9 cellular contexts compared by ENCODE assay signal in genomic region chr6:167079853-167080297, GRCh38. TPM values are rescaled to one million over a fixed set of nuclear protein-coding genes. Genes with fewer than 3 reads are reported as not detected.
DNase-seq lines count a peak whose midpoint lies in the region; ATAC-seq and TF ChIP-seq lines count a peak whose summit lies in the region.
"Had no signal": no experiment of that assay in that cellular context is flagged by ENCODE, and none has a peak within 500 bp of the region (broad histone marks: within the 10 kb centered on the region; RNA-seq: fewer than 3 reads in every experiment).

No MANE protein-coding gene starts in this region.

- TF ChIP-seq EP300 in SK-N-SH (IDR thresholded peaks at IDR 0.05; ENCODE audit: borderline replicate concordance in 1 of 2, low read depth in 1 of 2, low read length in 1 of 2): no peak

- ATAC-seq in GM18858 (IDR thresholded peaks at IDR 0.05; ENCODE audit: unreplicated experiment) (peak; percentile 98), HG02798 (IDR thresholded peaks at IDR 0.05; ENCODE audit: poor library complexity, unreplicated experiment) (peak; percentile 99), mucosa of descending colon (peak; percentile 85)

- H3K9me3 ChIP-seq in mucosa of descending colon (no peaks in the 10 kb centered on the region), prostate gland (no peaks in the 10 kb centered on the region), SK-N-SH (no peaks in the 10 kb centered on the region)

- 90% methylated on average over 11 of the region's 11 CpGs for WGBS in prostate gland
- 57% methylated on average over 9 of the region's 11 CpGs for WGBS in SK-N-SH (ENCODE audit: low lambda C conversion rate)

- no peak overlapping the region for H2AFZ ChIP-seq in SK-N-SH (ENCODE audit: low read depth)

- H3F3A ChIP-seq in SK-N-SH (replicated peaks; ENCODE audit: insufficient read depth): no peaks in the 10 kb centered on the region

- intact Hi-C loops in mucosa of descending colon (cut with DNase I, micrococcal nuclease): no loop called here
- intact Hi-C loops in prostate gland (cut with DNase I): no loop called here

- POLR2A ChIA-PET in SK-N-SH (lab: Yijun Ruan, JAX): no interaction called here

- TF ChIP-seq CTCF in mucosa of descending colon (IDR thresholded peaks at IDR 0.05) (no peak), prostate gland (IDR thresholded peaks at IDR 0.05) (no peak), SK-N-SH (IDR thresholded peaks at IDR 0.05) (no peak)

- no peaks in the 10 kb centered on the region for H3K79me2 ChIP-seq in SK-N-SH (ENCODE audit: insufficient read depth)

- H3K27ac ChIP-seq in prostate gland: no peak overlapping the region
- no peak overlapping the region for H3K27ac ChIP-seq in SK-N-SH (ENCODE audit: low read depth in 2 of 2, low read length in 1 of 2)

- no peak overlapping the region for H3K9ac ChIP-seq in SK-N-SH

- CTCF ChIA-PET in SK-N-SH (lab: Yijun Ruan, JAX): no interaction called here

- no peak overlapping the region for H3K4me2 ChIP-seq in SK-N-SH

- TF ChIP-seq RAD21 in SK-N-SH (IDR thresholded peaks at IDR 0.05; ENCODE audit: low read length): no peak

- H3K36me3 ChIP-seq in mucosa of descending colon (ENCODE audit: low read depth): no peaks in the 10 kb centered on the region
- no peaks in the 10 kb centered on the region for H3K36me3 ChIP-seq in prostate gland
- H3K36me3 ChIP-seq in SK-N-SH (replicated peaks in 1 of 2; ENCODE audit: control insufficient read depth in 1 of 2, insufficient read depth in 2 of 2, low read length in 1 of 2): no peaks in the 10 kb centered on the region

- TF ChIP-seq POLR2A in prostate gland (IDR thresholded peaks at IDR 0.05): no peak

- no peaks in the 10 kb centered on the region for H3K9me2 ChIP-seq in SK-N-SH

- H3K4me3 ChIP-seq in mucosa of descending colon: no peak overlapping the region
- H3K4me3 ChIP-seq in prostate gland: no peak overlapping the region
- no peak overlapping the region for H3K4me3 ChIP-seq in SK-N-SH (ENCODE audit: low read depth in 2 of 2, low read length in 1 of 2)

- H3K27me3 ChIP-seq in prostate gland (replicated peaks; ENCODE audit: insufficient read depth): no peaks in the 10 kb centered on the region
- no peaks in the 10 kb centered on the region for H3K27me3 ChIP-seq in SK-N-SH (ENCODE audit: insufficient read depth)

- H3K4me1 ChIP-seq in mucosa of descending colon (ENCODE audit: low read depth) (no peaks in the 10 kb centered on the region), prostate gland (replicated peaks) (no peaks in the 10 kb centered on the region), SK-N-SH (ENCODE audit: control insufficient read depth in 1 of 2, insufficient read depth in 2 of 2, low read depth in 1 of 2, low read length in 1 of 2) (no peaks in the 10 kb centered on the region; a peak in 1 of 4 replicates)

- no peaks in the 10 kb centered on the region for H4K20me1 ChIP-seq in SK-N-SH (ENCODE audit: insufficient read depth)

- DNase-seq in SIG-M5 treated with dmso at 0.1 percent for 504 hours (lab: John Stamatoyannopoulos, UW; ENCODE audit: unreplicated experiment): peak; percentile 80
- DNase-seq in mucosa of descending colon: no peak
- DNase-seq in GF-D8 (lab: John Stamatoyannopoulos, UW): no peak
- DNase-seq in prostate gland (ENCODE audit: low spot score): no peak
- DNase-seq in SK-N-SH: no peak
- DNase-seq in 8988T: no peak

TF ChIP-seq in SK-N-SH, 30 proteins besides CTCF, POLR2A, EP300 and RAD21:
- no peak for TF ChIP-seq FOSL2 (IDR thresholded peaks at IDR 0.05; ENCODE audit: borderline replicate concordance, low read depth)
- TF ChIP-seq RXRA (IDR thresholded peaks at IDR 0.05; ENCODE audit: borderline replicate concordance, low read depth): no peak
- TF ChIP-seq NRF1 (IDR thresholded peaks at IDR 0.05; ENCODE audit: low read depth, low read length): no peak

RNA-seq across cellular contexts. Expression of gene CCR6, which starts 43.0 kb away (rescaled TPM):
- total RNA-seq in mucosa of descending colon: under 1 TPM in 2 of 3 donors, not detected in 1; 0.17 to 0.43 TPM
- total RNA-seq in prostate gland: not detected
- polyA plus RNA-seq in SK-N-SH (2012; rRNA removed): not detected in 2 replicates
- polyA plus RNA-seq in SK-N-SH (2012; cell fraction: cytosol; rRNA removed): not detected in 2 replicates
- polyA plus RNA-seq in SK-N-SH (2012; cell fraction: nucleus; rRNA removed): not detected in 2 replicates
- total RNA-seq: endothelial cell of umbilical vein had no signal
- polyA plus RNA-seq: endothelial cell of umbilical vein had no signal
